ENCODE assay signal across 8 cellular contexts in genomic region chr10:43322769-43323168, GRCh38. TPM values are rescaled to one million over a fixed set of nuclear protein-coding genes. Genes with fewer than 3 reads are reported as not detected.
DNase-seq lines count a peak whose midpoint lies in the region; ATAC-seq and TF ChIP-seq lines count a peak whose summit lies in the region.

No MANE protein-coding gene starts in this region.

- no peak overlapping the region for H3K4me3 ChIP-seq in NT2/D1 (ENCODE audit: insufficient read length, low read depth)

- ATAC-seq in GM21723 (IDR thresholded peaks at IDR 0.05; ENCODE audit: unreplicated experiment), result peak; percentile 73
- peak; percentile 98 for ATAC-seq in foreskin keratinocyte
- ATAC-seq in GM18517 (IDR thresholded peaks at IDR 0.05; ENCODE audit: unreplicated experiment), result no peak

- TF ChIP-seq CTCF in foreskin keratinocyte (conservative IDR thresholded peaks at IDR 0.05) (no peak), nephron (IDR thresholded peaks at IDR 0.05; ENCODE audit: unreplicated experiment in 3 of 3) (no peak)

- no peaks in the 10 kb centered on the region for H3K9me3 ChIP-seq in NT2/D1 (ENCODE audit: insufficient read depth, low read length)

- H3K27me3 ChIP-seq in NT2/D1 (ENCODE audit: insufficient read depth, insufficient read length) (no peaks in the 10 kb centered on the region), foreskin keratinocyte (peaks cover 11% of the 10 kb centered on the region)

- DNase-seq in AG08396 (ENCODE audit: low spot score) (peak; percentile 77), NT2/D1 (ENCODE audit: low read depth, low spot score) (peak; percentile 77), foreskin keratinocyte (peak; percentile 26 to 64)
- peak; percentile 75 for DNase-seq in activated naive CD4-positive, alpha-beta T cell treated with anti-CD3 and anti-CD28 coated beads, Interleukin-2, amount 50 U/mL, for 16 hours
- DNase-seq in stimulated activated CD8-positive, alpha-beta memory T cell treated with anti-CD3 and anti-CD28 coated beads, Interleukin-7, amount 100 ng/mL, for 24 hours (ENCODE audit: low read depth), result peak; percentile 79

- H3K4me1 Mint-ChIP-seq in nephron, result peaks cover 11% of the 10 kb centered on the region

- peaks cover 3% of the 10 kb centered on the region for H3K4me1 ChIP-seq in NT2/D1 (ENCODE audit: insufficient read depth, insufficient read length)
- H3K4me1 ChIP-seq in foreskin keratinocyte, result no peaks in the 10 kb centered on the region

- no peak overlapping the region for H3K27ac ChIP-seq in foreskin keratinocyte

- no peaks in the 10 kb centered on the region for H3K36me3 Mint-ChIP-seq in nephron (ENCODE audit: low read depth)

- peak overlapping the region; percentile 53 to 75 (median 70) for H3K4me3 Mint-ChIP-seq in nephron

- H3K36me3 ChIP-seq in NT2/D1 (ENCODE audit: insufficient read depth, insufficient read length, low read length), result no peaks in the 10 kb centered on the region

- peaks cover 12% of the 10 kb centered on the region for H3K27me3 Mint-ChIP-seq in nephron (ENCODE audit: low read depth)

- H3K9ac ChIP-seq in NT2/D1 (ENCODE audit: insufficient read length, low read depth), result no peak overlapping the region

- peak overlapping the region in 2 of 3 experiments; percentile 54 to 79 for H3K27ac Mint-ChIP-seq in nephron

- no peaks in the 10 kb centered on the region for H3K9me3 Mint-ChIP-seq in nephron

RNA-seq across cellular contexts. Expression of gene FXYD4, which starts 48.7 kb away (rescaled TPM):
- not detected in 2 replicates for total RNA-seq in foreskin keratinocyte
- not detected in 2 replicates for polyA plus RNA-seq in foreskin keratinocyte

RNA-seq across cellular contexts. Expression of gene RASGEF1A, which starts 55.9 kb away (rescaled TPM):
- total RNA-seq in foreskin keratinocyte, result 8.2 and 10.1 TPM in 2 replicates
- 4.7 and 5.8 TPM in 2 replicates for polyA plus RNA-seq in foreskin keratinocyte
